Comparison of ENCODE assay signal across 8 cellular contexts in genomic region chr11:45025716-45026492, GRCh38.
DNase-seq lines count a peak whose midpoint lies in the region; ATAC-seq, FAIRE-seq and TF ChIP-seq lines count a peak whose summit lies in the region.

No MANE protein-coding gene starts in this region.

- H3K4me1 ChIP-seq in kidney (ENCODE audit: control insufficient read depth in 1 of 2, insufficient read depth in 1 of 2, low read depth in 1 of 2, low read length in 2 of 2) = peaks cover 0 to 9% of the 10 kb centered on the region in 2 donors

- H3K9ac ChIP-seq in kidney (ENCODE audit: low read length in 2 of 2) = no peak overlapping the region

- no peak for TF ChIP-seq CTCF in kidney (IDR thresholded peaks at IDR 0.05; ENCODE audit: borderline replicate concordance, extremely low read depth, insufficient read depth)

- intact Hi-C loops in kidney (cut with DNase I) = no loop called here

- H3K27me3 Mint-ChIP-seq in T-helper 2 cell treated with Interferon-gamma antibody and Interleukin-4, amounts not matched to agents 5 μg/mL and 100 μg/mL, for 36 hours (ENCODE audit: low read depth) = peaks cover 4% of the 10 kb centered on the region

- H3K36me3 ChIP-seq in kidney (ENCODE audit: control insufficient read depth in 1 of 2, insufficient read depth in 2 of 2, low read length in 2 of 2) = no peaks in the 10 kb centered on the region

- H3K4me1 Mint-ChIP-seq in T-helper 2 cell treated with Interferon-gamma antibody and Interleukin-4, amounts not matched to agents 5 μg/mL and 100 μg/mL, for 36 hours (ENCODE audit: low read depth) = peaks cover 6% of the 10 kb centered on the region

- no peaks in the 10 kb centered on the region for H3K9me3 Mint-ChIP-seq in T-helper 2 cell treated with Interferon-gamma antibody and Interleukin-4, amounts not matched to agents 5 μg/mL and 100 μg/mL, for 36 hours

- H3K36me3 Mint-ChIP-seq in T-helper 2 cell treated with Interferon-gamma antibody and Interleukin-4, amounts not matched to agents 5 μg/mL and 100 μg/mL, for 36 hours (ENCODE audit: low read depth) = no peaks in the 10 kb centered on the region

- FAIRE-seq in kidney (lab: Jason Lieb, UNC) = no peak

- no peaks in the 10 kb centered on the region for H3K9me3 ChIP-seq in kidney (ENCODE audit: control insufficient read depth in 1 of 2, low read length in 2 of 2)

- peak overlapping the region in 1 of 2 donors; percentile 32 for H3K27ac ChIP-seq in kidney (ENCODE audit: low read depth in 2 of 2, low read length in 2 of 2)

- H3K27ac Mint-ChIP-seq in T-helper 2 cell treated with Interferon-gamma antibody and Interleukin-4, amounts not matched to agents 5 μg/mL and 100 μg/mL, for 36 hours = peak overlapping the region; percentile 17

- peak; percentile 84 for ATAC-seq in HG03342 (IDR thresholded peaks at IDR 0.05; ENCODE audit: unreplicated experiment)
- no peak for ATAC-seq in HG02623 (IDR thresholded peaks at IDR 0.05; ENCODE audit: unreplicated experiment)

- H3K4me3 ChIP-seq in kidney (ENCODE audit: low read length in 2 of 2) = no peak overlapping the region

- no peak overlapping the region for H3K4me3 Mint-ChIP-seq in T-helper 2 cell treated with Interferon-gamma antibody and Interleukin-4, amounts not matched to agents 5 μg/mL and 100 μg/mL, for 36 hours

- DNase-seq in activated CD4-positive, alpha-beta T cell treated with anti-CD3 and anti-CD28 coated beads for 48 hours = peak; percentile 8
- no peak for DNase-seq in activated CD4-positive, alpha-beta T cell treated with anti-CD3 and anti-CD28 coated beads, Interleukin-2, amount 50 U/mL, for 48 hours
- no peak for DNase-seq in T-helper 2 cell treated with Interferon-gamma antibody and Interleukin-4, amounts not matched to agents 5 μg/mL and 100 μg/mL, for 36 hours (ENCODE audit: low spot score)
- DNase-seq in kidney = peak; percentile 77
- no peak for DNase-seq in OCI-M2 (lab: John Stamatoyannopoulos, UW; ENCODE audit: unreplicated experiment)
- DNase-seq in occipital lobe (lab: John Stamatoyannopoulos, UW) = no peak

Comparison
In these comparisons a context has a peak if more than half of its experiments do, and no peak if none do; other contexts are left out.
1. DNase-seq: peak in activated CD4-positive, alpha-beta T cell treated with anti-CD3 and anti-CD28 coated beads for 48 hours (single experiment) and kidney (single experiment); none in activated CD4-positive, alpha-beta T cell treated with anti-CD3 and anti-CD28 coated beads, Interleukin-2, amount 50 U/mL, for 48 hours (0 of 2), T-helper 2 cell treated with Interferon-gamma antibody and Interleukin-4, amounts not matched to agents 5 μg/mL and 100 μg/mL, for 36 hours (single experiment), OCI-M2 (single experiment) and occipital lobe (single experiment).